In genomic region chr12:116418551-116418950, GRCh38 we compare ENCODE assay signal across 14 cellular contexts.
DNase-seq lines count a peak whose midpoint lies in the region; ATAC-seq and TF ChIP-seq lines count a peak whose summit lies in the region.
"Had no signal": no experiment of that assay in that cellular context is flagged by ENCODE, and none has a peak within 500 bp of the region (broad histone marks: within the 10 kb centered on the region; RNA-seq: fewer than 3 reads in every experiment).

No MANE protein-coding gene starts in this region.

- no peak overlapping the region for H3K4me3 ChIP-seq in DND-41 (ENCODE audit: low read depth in 1 of 2, low read length in 2 of 2)
- H3K4me3 ChIP-seq in Panc1 (ENCODE audit: low read depth in 2 of 2, low read length in 2 of 2), result no peak overlapping the region
- no peak overlapping the region for H3K4me3 ChIP-seq in mesenchymal stem cell (ENCODE audit: insufficient read depth in 1 of 2, low read depth in 1 of 2, low read length in 2 of 2)
- H3K4me3 ChIP-seq: A549, GM23248 had no signal

- H3K79me1 ChIP-seq in mesenchymal stem cell (replicated peaks; ENCODE audit: low read length, poor library complexity, severe bottlenecking), result no peaks in the 10 kb centered on the region

- no peaks in the 10 kb centered on the region for H3K36me3 ChIP-seq in DND-41 (ENCODE audit: insufficient read depth, low read length)
- no peaks in the 10 kb centered on the region for H3K36me3 ChIP-seq in Panc1 (ENCODE audit: control insufficient read depth, insufficient read depth, low read length)
- H3K36me3 ChIP-seq in mesenchymal stem cell (ENCODE audit: control insufficient read depth in 1 of 2, insufficient read depth in 2 of 2, low read depth in 1 of 2, low read length in 2 of 2), result no peaks in the 10 kb centered on the region

- no peak overlapping the region for H4K8ac ChIP-seq in mesenchymal stem cell (ENCODE audit: low read length)

- H3K79me2 ChIP-seq in DND-41 (ENCODE audit: insufficient read depth, low read length), result no peaks in the 10 kb centered on the region

- H3K4ac ChIP-seq in mesenchymal stem cell (ENCODE audit: low read depth in 1 of 2, low read length in 2 of 2), result no peak overlapping the region

- H3K4me2 ChIP-seq in DND-41 (ENCODE audit: insufficient read depth, low read length) (no peak overlapping the region), mesenchymal stem cell (ENCODE audit: low read length, poor library complexity, severe bottlenecking) (no peak overlapping the region)
- H3K4me2 ChIP-seq: A549 had no signal

- peak overlapping the region; percentile 68 for H2BK15ac ChIP-seq in mesenchymal stem cell (ENCODE audit: low read depth, poor library complexity, severe bottlenecking)

- peak overlapping the region; percentile 13; the same call in 1 of the 2 replicates for H3K27ac ChIP-seq in DND-41 (ENCODE audit: low read length)
- H3K27ac ChIP-seq in Panc1 (ENCODE audit: low read length), result peak overlapping the region; percentile 67; the same call in 1 of the 2 replicates
- no peak overlapping the region for H3K27ac ChIP-seq in mesenchymal stem cell (ENCODE audit: low read length, poor library complexity, severe bottlenecking)
- H3K27ac ChIP-seq: GM23248 had no signal

- no peak overlapping the region for H2AK5ac ChIP-seq in mesenchymal stem cell (ENCODE audit: low read length, severe bottlenecking)

- in situ Hi-C loops in Panc1 (cut with HindIII; ENCODE audit: low pct_unique_long_range_greater_than_20kb, low sequenced_read_pairs), result no loop called here

- peak overlapping the region; percentile 9 for H2BK120ac ChIP-seq in mesenchymal stem cell (ENCODE audit: low read depth, low read length)

- no peaks in the 10 kb centered on the region for H4K20me1 ChIP-seq in DND-41 (ENCODE audit: insufficient read depth, low read length)

- peak overlapping the region in 1 of 2 experiments; percentile 52 for H3K18ac ChIP-seq in mesenchymal stem cell (ENCODE audit: low read depth in 1 of 2, low read length in 2 of 2)

- H2BK5ac ChIP-seq in mesenchymal stem cell (ENCODE audit: low read depth, low read length, poor library complexity, severe bottlenecking), result no peak overlapping the region

- H3K23ac ChIP-seq in mesenchymal stem cell (ENCODE audit: low read length in 2 of 2), result no peak overlapping the region

- ATAC-seq in DND-41 (ENCODE audit: insufficient read depth, low read depth) (peak; percentile 66), Panc1 (no peak), HG03159 (IDR thresholded peaks at IDR 0.05; ENCODE audit: unreplicated experiment) (no peak), HG02852 (IDR thresholded peaks at IDR 0.05; ENCODE audit: unreplicated experiment) (no peak)
- ATAC-seq: A549, HepG2 had no signal

- peak; percentile 33 for TF ChIP-seq CTCF in DND-41 (IDR thresholded peaks at IDR 0.05; ENCODE audit: borderline replicate concordance, extremely low read depth, low read length, poor library complexity, severe bottlenecking)
- no peak for TF ChIP-seq CTCF in Panc1 (IDR thresholded peaks at IDR 0.05)

- POLR2A ChIA-PET in Panc1 (lab: Charles Lee), result no interaction called here

- H2AFZ ChIP-seq in DND-41 (ENCODE audit: low read depth, low read length) (no peak overlapping the region), mesenchymal stem cell (ENCODE audit: low read depth, low read length) (no peak overlapping the region)
- H2AFZ ChIP-seq: GM23248 had no signal

- CTCF ChIA-PET in Panc1 (lab: Charles Lee), result no interaction called here

- intact Hi-C loops in Panc1 (cut with micrococcal nuclease; ENCODE audit: unreplicated experiment), result no loop called here

- peak overlapping the region; percentile 32 to 64 for H2BK12ac ChIP-seq in mesenchymal stem cell (ENCODE audit: low read length in 2 of 2)

- H3K9me3 ChIP-seq in DND-41 (ENCODE audit: insufficient read depth, low read length, severe bottlenecking) (peaks cover 3% of the 10 kb centered on the region), Panc1 (ENCODE audit: control insufficient read depth, insufficient read depth, low read depth, low read length) (peaks cover 5% of the 10 kb centered on the region; the same call in 1 of the 2 replicates), mesenchymal stem cell (ENCODE audit: control insufficient read depth, low read length) (peaks cover 7% of the 10 kb centered on the region)

- DNase-seq in DND-41, result peak; percentile 54
- no peak for DNase-seq in Panc1 (ENCODE audit: low read depth, low spot score)
- no peak for DNase-seq in mesenchymal stem cell
- DNase-seq in HK-2 (ENCODE audit: unreplicated experiment), result no peak
- DNase-seq in islet precursor cell, result no peak
- DNase-seq: Caco-2; CD8-positive, alpha-beta memory T cell; DMS53; GM23248; H7 had no signal

- no peak overlapping the region for H3K14ac ChIP-seq in mesenchymal stem cell (ENCODE audit: low read length in 2 of 2)

- H3K4me1 ChIP-seq in DND-41 (ENCODE audit: insufficient read depth, low read length), result peaks cover 7% of the 10 kb centered on the region
- H3K4me1 ChIP-seq in Panc1 (ENCODE audit: control insufficient read depth, insufficient read depth, low read length), result peaks cover 23% of the 10 kb centered on the region
- H3K4me1 ChIP-seq in mesenchymal stem cell (ENCODE audit: control insufficient read depth, insufficient read depth, low read depth, low read length), result peaks cover 3% of the 10 kb centered on the region

- WGBS in mesenchymal stem cell, result 98% methylated on average over 9 of the region's 9 CpGs

- no peaks in the 10 kb centered on the region for H3K27me3 ChIP-seq in DND-41 (ENCODE audit: insufficient read depth, low read length, poor library complexity)
- H3K27me3 ChIP-seq in Panc1 (ENCODE audit: control insufficient read depth, insufficient read depth, low read length), result no peaks in the 10 kb centered on the region
- H3K27me3 ChIP-seq in mesenchymal stem cell (ENCODE audit: control insufficient read depth in 1 of 2, insufficient read depth in 1 of 2, low read length in 2 of 2), result no peaks in the 10 kb centered on the region

- H4K91ac ChIP-seq in mesenchymal stem cell (ENCODE audit: low read length), result peak overlapping the region; percentile 70

- BruUV-seq in Panc1 (replicated peaks; lab: Mats Ljungman, UMichigan), result no TSS peak

- H3K9ac ChIP-seq in DND-41 (ENCODE audit: low read depth, low read length) (no peak overlapping the region), mesenchymal stem cell (ENCODE audit: low read length) (no peak overlapping the region)
- H3K9ac ChIP-seq: GM23248 had no signal
